8 cellular contexts compared by ENCODE assay signal in the genomic region with DNA sequence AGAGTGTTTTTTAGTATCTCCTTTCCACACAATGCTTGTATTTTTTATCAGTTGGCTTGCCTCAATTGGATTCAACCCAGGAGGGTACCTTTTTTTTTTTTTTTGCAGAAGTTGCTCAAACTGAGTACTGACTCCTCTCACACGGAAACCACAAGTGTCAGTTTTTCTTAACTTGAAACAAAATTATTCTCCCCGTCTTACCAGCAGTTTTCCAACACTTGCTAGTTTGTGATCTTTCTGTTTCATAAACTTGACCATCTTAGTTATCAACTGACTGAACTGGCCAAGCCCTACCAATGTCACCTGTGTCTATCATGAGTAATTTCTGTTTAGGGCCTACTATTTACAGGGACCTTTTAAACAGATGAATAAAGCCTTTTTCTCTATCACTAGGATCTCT. TPM values are rescaled to one million over a fixed set of nuclear protein-coding genes. Genes with fewer than 3 reads are reported as not detected.
DNase-seq lines count a peak whose midpoint lies in the region; ATAC-seq and TF ChIP-seq lines count a peak whose summit lies in the region.
"Had no signal": no experiment of that assay in that cellular context is flagged by ENCODE, and none has a peak within 500 bp of the region (broad histone marks: within the 10 kb centered on the region; RNA-seq: fewer than 3 reads in every experiment).

No MANE protein-coding gene starts in this region.

- no peaks in the 10 kb centered on the region for H4K20me1 ChIP-seq in KMS-11 (ENCODE audit: insufficient read depth)
- no peaks in the 10 kb centered on the region for H4K20me1 ChIP-seq in PC-9 (ENCODE audit: insufficient read depth)

- peak overlapping the region; percentile 44 for H3K27ac ChIP-seq in KMS-11
- H3K27ac ChIP-seq in PC-9, result no peak overlapping the region

- H3K27me3 Mint-ChIP-seq in natural killer cell (ENCODE audit: low read depth in 2 of 2), result peaks cover 6 to 10% of the 10 kb centered on the region in 2 donors

- peaks cover 22 to 23% of the 10 kb centered on the region in 2 donors for H3K4me1 Mint-ChIP-seq in natural killer cell

- H3K4me1 ChIP-seq in KMS-11 (ENCODE audit: low read depth, poor library complexity, severe bottlenecking), result peaks cover 69% of the 10 kb centered on the region
- peaks cover 14% of the 10 kb centered on the region for H3K4me1 ChIP-seq in PC-9 (replicated peaks; ENCODE audit: insufficient read depth)

- no peaks in the 10 kb centered on the region for H3K9me3 ChIP-seq in PC-9 (ENCODE audit: insufficient read depth, low read depth)

- H3K36me3 ChIP-seq in KMS-11 (ENCODE audit: insufficient read depth) (no peaks in the 10 kb centered on the region), PC-9 (ENCODE audit: low read depth) (no peaks in the 10 kb centered on the region)

- H2AFZ ChIP-seq in KMS-11 (ENCODE audit: low read depth), result no peak overlapping the region
- H2AFZ ChIP-seq in PC-9, result no peak overlapping the region

- no peaks in the 10 kb centered on the region; the same call in 1 of the 2 replicates for H3K9me2 ChIP-seq in PC-9 (ENCODE audit: insufficient read depth)

- no peaks in the 10 kb centered on the region for H3K36me3 Mint-ChIP-seq in natural killer cell

- peak overlapping the region; percentile 33 to 49 for H3K27ac Mint-ChIP-seq in natural killer cell

- peak; percentile 77 for ATAC-seq in GM19023 (IDR thresholded peaks at IDR 0.05; ENCODE audit: unreplicated experiment)
- ATAC-seq in HG02610 (IDR thresholded peaks at IDR 0.05; ENCODE audit: unreplicated experiment), result peak; percentile 78
- peak; percentile 55 to 70 (median 67) for ATAC-seq in natural killer cell
- ATAC-seq in left colon, result no peak

- intact Hi-C loops in natural killer cell (cut with micrococcal nuclease) (no loop called here), PC-9 (cut with micrococcal nuclease; ENCODE audit: unreplicated experiment) (no loop called here), left colon (cut with DNase I, micrococcal nuclease) (no loop called here)

- H3K27me3 ChIP-seq in KMS-11 (ENCODE audit: insufficient read depth, low read depth), result no peaks in the 10 kb centered on the region
- no peaks in the 10 kb centered on the region for H3K27me3 ChIP-seq in PC-9 (ENCODE audit: insufficient read depth, low read depth)

- POLR2A ChIA-PET in PC-9 (lab: Charles Lee; ENCODE audit: unreplicated experiment), result no interaction called here

- DNase-seq in natural killer cell, result no peak
- DNase-seq in PC-9, result no peak
- no peak for DNase-seq in left colon
- DNase-seq in iPS-NIHi7 (ENCODE audit: extremely low spot score), result no peak
- DNase-seq: activated CD4-positive, CD25-positive, alpha-beta regulatory T cell treated with anti-CD3 and anti-CD28 coated beads, Interleukin-2, amount 50 U/mL, for 72 hours had no signal

- peak overlapping the region; percentile 65 for H3K4me2 ChIP-seq in KMS-11
- H3K4me2 ChIP-seq in PC-9, result no peak overlapping the region

- H3F3A ChIP-seq in PC-9 (ENCODE audit: insufficient read depth, low read depth), result peaks cover 14% of the 10 kb centered on the region; the same call in 1 of the 2 replicates

- BruUV-seq in PC-9 (replicated peaks; lab: Mats Ljungman, UMichigan), result no TSS peak

- TF ChIP-seq CTCF in KMS-11 (conservative IDR thresholded peaks at IDR 0.05; ENCODE audit: low read depth, low read length) (no peak), natural killer cell (IDR thresholded peaks at IDR 0.05) (no peak), PC-9 (conservative IDR thresholded peaks at IDR 0.05) (no peak)

- CTCF ChIA-PET in PC-9 (lab: Charles Lee), result interaction anchor here (1.1 kb wide), 1 partner anchor 18 kb away, joined by 4 read pairs; no protein-coding TSS in a partner anchor

- H3K79me2 ChIP-seq in KMS-11 (ENCODE audit: insufficient read depth, low read depth) (no peaks in the 10 kb centered on the region), PC-9 (ENCODE audit: low read depth) (no peaks in the 10 kb centered on the region)

- peak overlapping the region; percentile 28 for H3K4me3 Mint-ChIP-seq in natural killer cell

- H3K9me3 Mint-ChIP-seq in natural killer cell, result no peaks in the 10 kb centered on the region

- H3K4me3 ChIP-seq in KMS-11 (IDR thresholded peaks at IDR 0.05; ENCODE audit: insufficient read depth, low read depth, low read length), result no peak overlapping the region
- H3K4me3 ChIP-seq in PC-9, result no peak overlapping the region

- H3K9ac ChIP-seq in KMS-11, result peak overlapping the region; percentile 1; the same call in 1 of the 2 replicates

RNA-seq across cellular contexts. Expression of a gene that starts 34.1 kb away (rescaled TPM):
- total RNA-seq in natural killer cell (10 to 100 TPM; 59.1 to 70.7 (median 68.2) TPM), PC-9 (2021) (16.2 and 26.0 TPM in 2 replicates), left colon (10 to 100 TPM; 31.3 to 31.7 TPM)
